22 cellular contexts compared by ENCODE assay signal in genomic region chr4:10035130-10035529, GRCh38. TPM values are rescaled to one million over a fixed set of nuclear protein-coding genes. Genes with fewer than 3 reads are reported as not detected.
DNase-seq lines count a peak whose midpoint lies in the region; ATAC-seq and TF ChIP-seq lines count a peak whose summit lies in the region.
"Had no signal": no experiment of that assay in that cellular context is flagged by ENCODE, and none has a peak within 500 bp of the region (broad histone marks: within the 10 kb centered on the region; RNA-seq: fewer than 3 reads in every experiment).

No MANE protein-coding gene starts in this region.

- no peak for TF ChIP-seq CTCF in progenitor cell of endocrine pancreas (IDR thresholded peaks at IDR 0.05; ENCODE audit: unreplicated experiment)

- no peaks in the 10 kb centered on the region for H3K9me3 Mint-ChIP-seq in dendritic cell treated with granulocyte-macrophage colony-stimulating factor and Interleukin-4, amounts not matched to agents 40 ng/mL and 50 ng/mL, for 4 days
- H3K9me3 Mint-ChIP-seq in progenitor cell of endocrine pancreas (ENCODE audit: low read depth) = no peaks in the 10 kb centered on the region
- H3K9me3 Mint-ChIP-seq: CD14-positive monocyte, GM23338 had no signal

- no peak overlapping the region for H3K4me3 Mint-ChIP-seq in dendritic cell treated with granulocyte-macrophage colony-stimulating factor and Interleukin-4, amounts not matched to agents 40 ng/mL and 50 ng/mL, for 4 days
- H3K4me3 Mint-ChIP-seq in progenitor cell of endocrine pancreas (ENCODE audit: low read depth) = no peak overlapping the region
- H3K4me3 Mint-ChIP-seq: CD14-positive monocyte, GM23338 had no signal

- H3K27me3 Mint-ChIP-seq in dendritic cell treated with granulocyte-macrophage colony-stimulating factor and Interleukin-4, amounts not matched to agents 40 ng/mL and 50 ng/mL, for 4 days = peaks cover 1% of the 10 kb centered on the region
- H3K27me3 Mint-ChIP-seq in progenitor cell of endocrine pancreas = peaks cover 6% of the 10 kb centered on the region

- H3K4me1 Mint-ChIP-seq in dendritic cell treated with granulocyte-macrophage colony-stimulating factor and Interleukin-4, amounts not matched to agents 40 ng/mL and 50 ng/mL, for 4 days (ENCODE audit: low read depth) = peaks cover 35% of the 10 kb centered on the region
- H3K4me1 Mint-ChIP-seq in progenitor cell of endocrine pancreas (ENCODE audit: low read depth) = peaks cover 28% of the 10 kb centered on the region

- H3K36me3 Mint-ChIP-seq in dendritic cell treated with granulocyte-macrophage colony-stimulating factor and Interleukin-4, amounts not matched to agents 40 ng/mL and 50 ng/mL, for 4 days (ENCODE audit: low read depth) = no peaks in the 10 kb centered on the region
- H3K36me3 Mint-ChIP-seq in progenitor cell of endocrine pancreas (ENCODE audit: insufficient read depth) = no peaks in the 10 kb centered on the region

- H3K27ac Mint-ChIP-seq in dendritic cell treated with granulocyte-macrophage colony-stimulating factor and Interleukin-4, amounts not matched to agents 40 ng/mL and 50 ng/mL, for 4 days = peak overlapping the region; percentile 30
- no peak overlapping the region for H3K27ac Mint-ChIP-seq in progenitor cell of endocrine pancreas
- H3K27ac Mint-ChIP-seq: GM23338 had no signal

- ATAC-seq in sciatic nerve (no peak), GM21367 (IDR thresholded peaks at IDR 0.05; ENCODE audit: unreplicated experiment) (no peak), GM18907 (IDR thresholded peaks at IDR 0.05; ENCODE audit: unreplicated experiment) (no peak)
- ATAC-seq: GM23338, Panc1 had no signal

- intact Hi-C loops in dendritic cell treated with granulocyte-macrophage colony-stimulating factor and Interleukin-4, amounts not matched to agents 40 ng/mL and 50 ng/mL, for 4 days (cut with micrococcal nuclease) = no loop called here
- intact Hi-C loops in sciatic nerve (cut with DNase I) = no loop called here

- peak; percentile 22 for DNase-seq in DMS53 (lab: John Stamatoyannopoulos, UW)
- no peak for DNase-seq in DMS53 treated with DMSO at 0.1 percent for 48 hours (lab: John Stamatoyannopoulos, UW; ENCODE audit: unreplicated experiment)
- peak; percentile 14 for DNase-seq in NCI-H524 treated with DMSO at 0.1 percent for 48 hours (lab: John Stamatoyannopoulos, UW)
- peak; percentile 57 for DNase-seq in sciatic nerve (ENCODE audit: low spot score)
- no peak for DNase-seq in progenitor cell of endocrine pancreas (ENCODE audit: low spot score, unreplicated experiment)
- DNase-seq: DND-41; KBM-7; MM.1S; NCI-H1092; NCI-H1436; NCI-H1930; NCI-H446 treated with DMSO at 0.1 percent for 48 hours; NK-92 treated with Interleukin-12 subunit alpha and Interleukin-12 subunit beta, amount 100 ng/mL, for 24 hours; T-helper 1 cell had no signal

RNA-seq across cellular contexts. Expression of gene SLC2A9, which starts 13.8 kb away (rescaled TPM):
- total RNA-seq in sciatic nerve (7.4 TPM), progenitor cell of endocrine pancreas (3.1 and 3.2 TPM in 2 replicates)
- total RNA-seq: A172, SJSA1 had no signal

Comparison
In these comparisons a context has a peak if more than half of its experiments do, and no peak if none do; other contexts are left out.
1. DNase-seq: peak in DMS53 (single experiment), NCI-H524 treated with DMSO at 0.1 percent for 48 hours (single experiment) and sciatic nerve (single experiment); none in DMS53 treated with DMSO at 0.1 percent for 48 hours (single experiment) and progenitor cell of endocrine pancreas (single experiment).